ENCODE assay signal across 8 cellular contexts in the genomic region with DNA sequence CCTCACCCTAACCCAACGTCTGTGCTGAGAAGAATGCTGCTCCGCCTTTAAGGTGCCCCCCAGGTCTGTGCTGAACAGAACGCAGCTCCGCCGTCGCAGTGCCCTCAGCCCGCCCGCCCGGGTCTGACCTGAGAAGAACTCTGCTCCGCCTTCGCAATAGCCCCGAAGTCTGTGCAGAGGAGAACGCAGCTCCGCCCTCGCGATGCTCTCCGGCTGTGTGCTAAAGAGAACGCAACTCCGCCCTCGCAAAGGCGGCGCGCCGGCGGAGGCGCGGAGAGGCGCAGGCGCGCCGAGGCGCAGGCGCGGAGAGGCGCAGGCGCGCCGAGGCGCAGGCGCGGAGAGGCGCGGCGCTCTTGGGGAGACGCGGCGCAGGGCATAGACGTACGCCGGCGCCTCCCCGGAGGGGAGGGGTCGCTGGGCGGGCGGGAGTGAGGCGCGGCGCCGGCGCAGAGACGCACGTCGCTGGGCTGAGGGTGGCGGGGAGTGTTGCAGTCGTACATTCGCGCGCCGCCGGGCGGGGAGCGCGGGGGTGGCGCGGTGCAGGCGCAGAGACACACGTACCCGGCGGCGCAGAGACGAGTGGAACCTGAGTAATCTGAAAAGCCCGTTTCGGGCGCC. TPM values are rescaled to one million over a fixed set of nuclear protein-coding genes. Genes with fewer than 3 reads are reported as not detected.
A peak's percentile ranks its signal among the peaks of the same experiment; 100 is the strongest.
DNase-seq lines count a peak whose midpoint lies in the region; ATAC-seq, FAIRE-seq and TF ChIP-seq lines count a peak whose summit lies in the region.
"Not testable (repeated sequence)": the region's sequence is repeated elsewhere in the genome, so short reads cannot be mapped to it uniquely, and the experiment has no call there.

No MANE protein-coding gene starts in this region.

- H3K36me3 Mint-ChIP-seq in activated naive CD4-positive, alpha-beta T cell treated with anti-CD3 and anti-CD28 coated beads, Interleukin-2, amount 10 ng/mL, durations not matched to agents 7 days and 5 days, result not testable (repeated sequence)

- H3K9me3 Mint-ChIP-seq in activated naive CD4-positive, alpha-beta T cell treated with anti-CD3 and anti-CD28 coated beads, Interleukin-2, amount 10 ng/mL, durations not matched to agents 7 days and 5 days, result not testable (repeated sequence)

- not testable (repeated sequence) for FAIRE-seq in GM19239 (lab: Jason Lieb, UNC)

- in situ Hi-C loops in SK-MEL-5 (cut with HindIII; ENCODE audit: low pct_unique_long_range_greater_than_20kb, low sequenced_read_pairs), result not testable (repeated sequence)

- DNase-seq in AG10803 (ENCODE audit: low read depth) (peak; percentile 93), GM19239 (ENCODE audit: insufficient read length, low spot score) (peak; percentile 16), SK-MEL-5 (ENCODE audit: low read depth, low spot score) (peak; percentile 66), fibroblast of mammary gland (ENCODE audit: low read depth) (peak; percentile 91), middle frontal gyrus (ENCODE audit: extremely low spot score, low spot score) (peak; percentile 35)
- peak; percentile 89 for DNase-seq in activated naive CD4-positive, alpha-beta T cell treated with anti-CD3 and anti-CD28 coated beads, Interleukin-2, amount 10 ng/mL, durations not matched to agents 7 days and 5 days
- DNase-seq in stimulated activated CD4-positive, alpha-beta T cell treated with anti-CD3 and anti-CD28 coated beads, Interleukin-4, amount 100 ng/mL, for 1 hour, result peak; percentile 85

- H3K4me3 ChIP-seq in AG10803 (ENCODE audit: low read length), result peak overlapping the region; percentile 97
- peak overlapping the region; percentile 70 for H3K4me3 ChIP-seq in fibroblast of mammary gland (ENCODE audit: control insufficient read depth, low read depth, low read length)

- not testable (repeated sequence) for H3K4me1 Mint-ChIP-seq in activated naive CD4-positive, alpha-beta T cell treated with anti-CD3 and anti-CD28 coated beads, Interleukin-2, amount 10 ng/mL, durations not matched to agents 7 days and 5 days

- CTCF ChIA-PET in activated naive CD4-positive, alpha-beta T cell treated with anti-CD3 and anti-CD28 coated beads, Interleukin-2, amount 10 ng/mL, durations not matched to agents 7 days and 5 days (lab: Charles Lee), result interaction anchor here (0.9 to 2.5 kb wide), 8 partner anchors 88 to 153 kb away, joined by 3 to 27 read pairs (median 4); a partner anchor contains a TSS

- TF ChIP-seq CTCF in AG10803 (conservative IDR thresholded peaks at IDR 0.05; ENCODE audit: low read length); fibroblast of mammary gland (conservative IDR thresholded peaks at IDR 0.05; ENCODE audit: control insufficient read depth, insufficient read depth, low read depth, low read length): not testable (repeated sequence)

- H3K27me3 Mint-ChIP-seq in activated naive CD4-positive, alpha-beta T cell treated with anti-CD3 and anti-CD28 coated beads, Interleukin-2, amount 10 ng/mL, durations not matched to agents 7 days and 5 days, result not testable (repeated sequence)

- ATAC-seq in HG03108 (IDR thresholded peaks at IDR 0.05; ENCODE audit: unreplicated experiment), result peak; percentile 97

- H3K4me3 Mint-ChIP-seq in activated naive CD4-positive, alpha-beta T cell treated with anti-CD3 and anti-CD28 coated beads, Interleukin-2, amount 10 ng/mL, durations not matched to agents 7 days and 5 days, result peak overlapping the region; percentile 95

- H3K27ac Mint-ChIP-seq in activated naive CD4-positive, alpha-beta T cell treated with anti-CD3 and anti-CD28 coated beads, Interleukin-2, amount 10 ng/mL, durations not matched to agents 7 days and 5 days, result peak overlapping the region; percentile 98

RNA-seq across cellular contexts. Expression of a gene that starts 23.5 kb away (rescaled TPM):
- total RNA-seq in SK-MEL-5 (2014; rRNA removed; shearing (Covaris generic)), result 2.8 and 5.2 TPM in 2 replicates
- polyA plus RNA-seq in SK-MEL-5 (2015; cell fraction: cytosol; rRNA removed), result 5.3 and 6.6 TPM in 2 replicates
- polyA plus RNA-seq in SK-MEL-5 (2015; cell fraction: nucleus; rRNA removed), result 22.9 and 48.8 TPM in 2 replicates

Comparison
In these comparisons a context has a peak if more than half of its experiments do, and no peak if none do; other contexts are left out.
1. Peak in every context shown above with its lines: DNase-seq, ATAC-seq and H3K4me3 ChIP-seq.
2. DNase-seq: peak in every context shown above with its lines; median percentile 93 in AG10803; 91 in fibroblast of mammary gland; 89 in activated naive CD4-positive, alpha-beta T cell treated with anti-CD3 and anti-CD28 coated beads, Interleukin-2, amount 10 ng/mL, durations not matched to agents 7 days and 5 days; 85 in stimulated activated CD4-positive, alpha-beta T cell treated with anti-CD3 and anti-CD28 coated beads, Interleukin-4, amount 100 ng/mL, for 1 hour; 66 in SK-MEL-5; 35 in middle frontal gyrus; 16 in GM19239.